In genomic region chr4:7194251-7195137, GRCh38 we compare ENCODE assay signal across 9 cellular contexts. TPM values are rescaled to one million over a fixed set of nuclear protein-coding genes. Genes with fewer than 3 reads are reported as not detected.
DNase-seq lines count a peak whose midpoint lies in the region; ATAC-seq and TF ChIP-seq lines count a peak whose summit lies in the region.
"Had no signal": no experiment of that assay in that cellular context is flagged by ENCODE, and none has a peak within 500 bp of the region (broad histone marks: within the 10 kb centered on the region; RNA-seq: fewer than 3 reads in every experiment).

No MANE protein-coding gene starts in this region.

- H3K9ac ChIP-seq in SK-N-SH (no peak overlapping the region), smooth muscle cell (ENCODE audit: low read depth) (no peak overlapping the region)
- H3K9ac ChIP-seq: parathyroid adenoma had no signal

- WGBS in SK-N-SH (ENCODE audit: low lambda C conversion rate), result 56% methylated on average over 5 of the region's 6 CpGs
- WGBS in smooth muscle cell (ENCODE audit: low lambda C conversion rate), result 74% methylated on average over 6 of the region's 6 CpGs

- CTCF ChIA-PET in SK-N-SH (lab: Yijun Ruan, JAX), result interaction anchor here (0.7 to 16.0 kb wide), 27 partner anchors 8 to 526 kb away, joined by 3 to 301 read pairs (median 4); no protein-coding TSS in a partner anchor

- no peak overlapping the region for H3K4me2 ChIP-seq in SK-N-SH
- H3K4me2 ChIP-seq in smooth muscle cell, result no peak overlapping the region

- no peak for ATAC-seq in HG02938 (IDR thresholded peaks at IDR 0.05; ENCODE audit: unreplicated experiment)

- TF ChIP-seq CTCF in SK-N-SH (IDR thresholded peaks at IDR 0.05) (peak; percentile 65), smooth muscle cell (IDR thresholded peaks at IDR 0.05; ENCODE audit: borderline replicate concordance, insufficient read depth, poor library complexity, severe bottlenecking) (peak; percentile 49)

- H2AFZ ChIP-seq in SK-N-SH (ENCODE audit: low read depth), result no peak overlapping the region
- H2AFZ ChIP-seq in smooth muscle cell (ENCODE audit: low read depth), result no peak overlapping the region
- H2AFZ ChIP-seq: parathyroid adenoma had no signal

- peak; percentile 42 for TF ChIP-seq RAD21 in SK-N-SH (IDR thresholded peaks at IDR 0.05; ENCODE audit: low read length)

- peaks cover 0 to 12% of the 10 kb centered on the region in 2 experiments; a peak in 1 of 4 replicates for H3K4me1 ChIP-seq in SK-N-SH (ENCODE audit: control insufficient read depth in 1 of 2, insufficient read depth in 2 of 2, low read depth in 1 of 2, low read length in 1 of 2)
- peaks cover 17% of the 10 kb centered on the region for H3K4me1 ChIP-seq in smooth muscle cell (ENCODE audit: low read depth)
- H3K4me1 ChIP-seq: parathyroid adenoma had no signal

- TF ChIP-seq EP300 in SK-N-SH (IDR thresholded peaks at IDR 0.05; ENCODE audit: borderline replicate concordance in 1 of 2, low read depth in 1 of 2, low read length in 1 of 2), result no peak

- H3K4me3 ChIP-seq in SK-N-SH (ENCODE audit: low read depth in 2 of 2, low read length in 1 of 2) (peak overlapping the region in 1 of 2 experiments; percentile 17; a peak in 1 of 4 replicates), smooth muscle cell (no peak overlapping the region)

- H3K27me3 ChIP-seq in SK-N-SH (ENCODE audit: insufficient read depth) (peaks cover 34% of the 10 kb centered on the region), smooth muscle cell (ENCODE audit: low read depth) (peaks cover 34% of the 10 kb centered on the region)

- H4K20me1 ChIP-seq in SK-N-SH (ENCODE audit: insufficient read depth) (no peaks in the 10 kb centered on the region), smooth muscle cell (ENCODE audit: low read depth) (no peaks in the 10 kb centered on the region)

- H3K36me3 ChIP-seq in SK-N-SH (replicated peaks in 1 of 2; ENCODE audit: control insufficient read depth in 1 of 2, insufficient read depth in 2 of 2, low read length in 1 of 2), result no peaks in the 10 kb centered on the region
- no peaks in the 10 kb centered on the region for H3K36me3 ChIP-seq in smooth muscle cell (ENCODE audit: low read depth)

- no peak overlapping the region for H3K27ac ChIP-seq in SK-N-SH (ENCODE audit: low read depth in 2 of 2, low read length in 1 of 2)
- H3K27ac ChIP-seq in smooth muscle cell (ENCODE audit: low read depth), result no peak overlapping the region
- H3K27ac ChIP-seq: parathyroid adenoma had no signal

- H3F3A ChIP-seq in SK-N-SH (replicated peaks; ENCODE audit: insufficient read depth), result peaks cover 8% of the 10 kb centered on the region
- H3F3A ChIP-seq in smooth muscle cell (ENCODE audit: low read depth), result no peaks in the 10 kb centered on the region

- no peaks in the 10 kb centered on the region for H3K9me3 ChIP-seq in SK-N-SH
- H3K9me3 ChIP-seq in smooth muscle cell (replicated peaks; ENCODE audit: low read depth), result no peaks in the 10 kb centered on the region

- no peaks in the 10 kb centered on the region for H3K9me2 ChIP-seq in SK-N-SH

- POLR2A ChIA-PET in SK-N-SH (lab: Yijun Ruan, JAX), result interaction anchor here (0.7 kb wide), 1 partner anchor 180 kb away, joined by 3 read pairs; no protein-coding TSS in a partner anchor

- DNase-seq in activated T-cell treated with anti-CD3 and anti-CD28 coated beads for 48 hours (ENCODE audit: low read depth) (peak; percentile 31), SK-N-SH (peak; percentile 69), globus pallidus (ENCODE audit: low spot score) (peak; percentile 65), smooth muscle cell (lab: John Stamatoyannopoulos, UW; ENCODE audit: unreplicated experiment) (no peak), T-helper 2 cell (no peak), KG1 (lab: John Stamatoyannopoulos, UW) (no peak)
- DNase-seq in activated T-cell treated with anti-CD3 and anti-CD28 coated beads, Interleukin-2, amount 50 U/mL, for 1 hour, result no peak

- H3K79me2 ChIP-seq in SK-N-SH (ENCODE audit: insufficient read depth) (no peaks in the 10 kb centered on the region), smooth muscle cell (ENCODE audit: low read depth) (no peaks in the 10 kb centered on the region)
- H3K79me2 ChIP-seq: parathyroid adenoma had no signal

TF ChIP-seq in SK-N-SH, 30 proteins besides CTCF, POLR2A, EP300 and RAD21:
- no peak for TF ChIP-seq TCF12 (IDR thresholded peaks at IDR 0.05)
- TF ChIP-seq SMC3 (IDR thresholded peaks at IDR 0.05; ENCODE audit: low read depth, low read length), result peak; percentile 51
- TF ChIP-seq, protein P1, sequence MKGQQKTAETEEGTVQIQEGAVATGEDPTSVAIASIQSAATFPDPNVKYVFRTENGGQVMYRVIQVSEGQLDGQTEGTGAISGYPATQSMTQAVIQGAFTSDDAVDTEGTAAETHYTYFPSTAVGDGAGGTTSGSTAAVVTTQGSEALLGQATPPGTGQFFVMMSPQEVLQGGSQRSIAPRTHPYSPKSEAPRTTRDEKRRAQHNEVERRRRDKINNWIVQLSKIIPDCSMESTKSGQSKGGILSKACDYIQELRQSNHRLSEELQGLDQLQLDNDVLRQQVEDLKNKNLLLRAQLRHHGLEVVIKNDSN (IDR thresholded peaks at IDR 0.05; ENCODE audit: borderline replicate concordance, low read depth), result no peak

RNA-seq across cellular contexts. Expression of gene SORCS2, which starts 2.2 kb away (rescaled TPM):
- polyA plus RNA-seq in SK-N-SH (2012; rRNA removed) (0.99 and 1.6 TPM in 2 replicates), smooth muscle cell (5.2 and 5.9 TPM in 2 replicates)
- 0.58 and 0.79 TPM in 2 replicates for polyA plus RNA-seq in SK-N-SH (2012; cell fraction: cytosol; rRNA removed)
- polyA plus RNA-seq in SK-N-SH (2012; cell fraction: nucleus; rRNA removed), result 2.2 and 2.5 TPM in 2 replicates
- total RNA-seq in smooth muscle cell, result 3.9 and 9.3 TPM in 2 replicates

Comparison
In these comparisons a context has a peak if more than half of its experiments do, and no peak if none do; other contexts are left out.
1. DNase-seq: peak in activated T-cell treated with anti-CD3 and anti-CD28 coated beads for 48 hours (single experiment), SK-N-SH (single experiment) and globus pallidus (single experiment); none in activated T-cell treated with anti-CD3 and anti-CD28 coated beads, Interleukin-2, amount 50 U/mL, for 1 hour (single experiment), smooth muscle cell (single experiment), T-helper 2 cell (0 of 5) and KG1 (single experiment).